Comparison of ENCODE assay signal across 1 cellular context in genomic region chr12:57750561-57751431, GRCh38.
TF ChIP-seq lines count a peak whose summit lies in the region.

No MANE protein-coding gene starts in this region.

TF ChIP-seq in GM23338, 12 proteins besides CTCF, POLR2A, EP300 and RAD21 (continued from another document):
- TF ChIP-seq, protein P1, sequence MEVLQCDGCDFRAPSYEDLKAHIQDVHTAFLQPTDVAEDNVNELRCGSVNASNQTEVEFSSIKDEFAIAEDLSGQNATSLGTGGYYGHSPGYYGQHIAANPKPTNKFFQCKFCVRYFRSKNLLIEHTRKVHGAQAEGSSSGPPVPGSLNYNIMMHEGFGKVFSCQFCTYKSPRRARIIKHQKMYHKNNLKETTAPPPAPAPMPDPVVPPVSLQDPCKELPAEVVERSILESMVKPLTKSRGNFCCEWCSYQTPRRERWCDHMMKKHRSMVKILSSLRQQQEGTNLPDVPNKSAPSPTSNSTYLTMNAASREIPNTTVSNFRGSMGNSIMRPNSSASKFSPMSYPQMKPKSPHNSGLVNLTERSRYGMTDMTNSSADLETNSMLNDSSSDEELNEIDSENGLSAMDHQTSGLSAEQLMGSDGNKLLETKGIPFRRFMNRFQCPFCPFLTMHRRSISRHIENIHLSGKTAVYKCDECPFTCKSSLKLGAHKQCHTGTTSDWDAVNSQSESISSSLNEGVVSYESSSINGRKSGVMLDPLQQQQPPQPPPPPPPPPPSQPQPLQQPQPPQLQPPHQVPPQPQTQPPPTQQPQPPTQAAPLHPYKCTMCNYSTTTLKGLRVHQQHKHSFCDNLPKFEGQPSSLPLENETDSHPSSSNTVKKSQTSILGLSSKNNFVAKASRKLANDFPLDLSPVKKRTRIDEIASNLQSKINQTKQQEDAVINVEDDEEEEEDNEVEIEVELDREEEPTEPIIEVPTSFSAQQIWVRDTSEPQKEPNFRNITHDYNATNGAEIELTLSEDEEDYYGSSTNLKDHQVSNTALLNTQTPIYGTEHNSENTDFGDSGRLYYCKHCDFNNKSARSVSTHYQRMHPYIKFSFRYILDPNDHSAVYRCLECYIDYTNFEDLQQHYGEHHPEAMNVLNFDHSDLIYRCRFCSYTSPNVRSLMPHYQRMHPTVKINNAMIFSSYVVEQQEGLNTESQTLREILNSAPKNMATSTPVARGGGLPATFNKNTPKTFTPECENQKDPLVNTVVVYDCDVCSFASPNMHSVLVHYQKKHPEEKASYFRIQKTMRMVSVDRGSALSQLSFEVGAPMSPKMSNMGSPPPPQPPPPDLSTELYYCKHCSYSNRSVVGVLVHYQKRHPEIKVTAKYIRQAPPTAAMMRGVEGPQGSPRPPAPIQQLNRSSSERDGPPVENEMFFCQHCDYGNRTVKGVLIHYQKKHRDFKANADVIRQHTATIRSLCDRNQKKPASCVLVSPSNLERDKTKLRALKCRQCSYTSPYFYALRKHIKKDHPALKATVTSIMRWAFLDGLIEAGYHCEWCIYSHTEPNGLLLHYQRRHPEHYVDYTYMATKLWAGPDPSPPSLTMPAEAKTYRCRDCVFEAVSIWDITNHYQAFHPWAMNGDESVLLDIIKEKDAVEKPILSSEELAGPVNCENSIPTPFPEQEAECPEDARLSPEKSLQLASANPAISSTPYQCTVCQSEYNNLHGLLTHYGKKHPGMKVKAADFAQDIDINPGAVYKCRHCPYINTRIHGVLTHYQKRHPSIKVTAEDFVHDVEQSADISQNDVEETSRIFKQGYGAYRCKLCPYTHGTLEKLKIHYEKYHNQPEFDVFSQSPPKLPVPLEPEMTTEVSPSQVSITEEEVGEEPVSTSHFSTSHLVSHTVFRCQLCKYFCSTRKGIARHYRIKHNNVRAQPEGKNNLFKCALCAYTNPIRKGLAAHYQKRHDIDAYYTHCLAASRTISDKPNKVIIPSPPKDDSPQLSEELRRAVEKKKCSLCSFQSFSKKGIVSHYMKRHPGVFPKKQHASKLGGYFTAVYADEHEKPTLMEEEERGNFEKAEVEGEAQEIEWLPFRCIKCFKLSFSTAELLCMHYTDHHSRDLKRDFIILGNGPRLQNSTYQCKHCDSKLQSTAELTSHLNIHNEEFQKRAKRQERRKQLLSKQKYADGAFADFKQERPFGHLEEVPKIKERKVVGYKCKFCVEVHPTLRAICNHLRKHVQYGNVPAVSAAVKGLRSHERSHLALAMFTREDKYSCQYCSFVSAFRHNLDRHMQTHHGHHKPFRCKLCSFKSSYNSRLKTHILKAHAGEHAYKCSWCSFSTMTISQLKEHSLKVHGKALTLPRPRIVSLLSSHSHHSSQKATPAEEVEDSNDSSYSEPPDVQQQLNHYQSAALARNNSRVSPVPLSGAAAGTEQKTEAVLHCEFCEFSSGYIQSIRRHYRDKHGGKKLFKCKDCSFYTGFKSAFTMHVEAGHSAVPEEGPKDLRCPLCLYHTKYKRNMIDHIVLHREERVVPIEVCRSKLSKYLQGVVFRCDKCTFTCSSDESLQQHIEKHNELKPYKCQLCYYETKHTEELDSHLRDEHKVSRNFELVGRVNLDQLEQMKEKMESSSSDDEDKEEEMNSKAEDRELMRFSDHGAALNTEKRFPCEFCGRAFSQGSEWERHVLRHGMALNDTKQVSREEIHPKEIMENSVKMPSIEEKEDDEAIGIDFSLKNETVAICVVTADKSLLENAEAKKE (CRISPR knock-in tag; IDR thresholded peaks at IDR 0.05) = no peak
- TF ChIP-seq CREB1 (CRISPR knock-in tag; IDR thresholded peaks at IDR 0.05; ENCODE audit: low read depth) = no peak
- no peak for TF ChIP-seq ZNF114 (CRISPR knock-in tag; IDR thresholded peaks at IDR 0.05)
- TF ChIP-seq ETS1 (IDR thresholded peaks at IDR 0.05) = no peak
- TF ChIP-seq STAT1 (IDR thresholded peaks at IDR 0.05; ENCODE audit: unreplicated experiment) = no peak
- TF ChIP-seq POLR2AphosphoS5 (IDR thresholded peaks at IDR 0.05; ENCODE audit: low read depth) = no peak
